18 cellular contexts compared by ENCODE assay signal in genomic region chr7:8511810-8512209, GRCh38.
A peak's percentile ranks its signal among the peaks of the same experiment; 100 is the strongest.
DNase-seq lines count a peak whose midpoint lies in the region; ATAC-seq and TF ChIP-seq lines count a peak whose summit lies in the region.
"Had no signal": no experiment of that assay in that cellular context is flagged by ENCODE, and none has a peak within 500 bp of the region (broad histone marks: within the 10 kb centered on the region; RNA-seq: fewer than 3 reads in every experiment).

No MANE protein-coding gene starts in this region.

- no peaks in the 10 kb centered on the region for H3K4me1 ChIP-seq in GM23338 (ENCODE audit: insufficient read depth)
- H3K4me1 ChIP-seq: BLaER1, HAP-1 had no signal

- no peak overlapping the region for H2AFZ ChIP-seq in GM23338
- H2AFZ ChIP-seq: PC-9 had no signal

- no peaks in the 10 kb centered on the region for H3K27me3 ChIP-seq in GM23338 (ENCODE audit: insufficient read depth)
- H3K27me3 ChIP-seq: BLaER1 had no signal

- H3K36me3 Mint-ChIP-seq in glutamatergic neuron (ENCODE audit: unreplicated experiment), result no peaks in the 10 kb centered on the region
- no peaks in the 10 kb centered on the region for H3K36me3 Mint-ChIP-seq in GM23338 (ENCODE audit: low read depth)
- H3K36me3 Mint-ChIP-seq: CD8-positive, alpha-beta memory T cell had no signal

- H3K27ac Mint-ChIP-seq in glutamatergic neuron (ENCODE audit: unreplicated experiment), result no peak overlapping the region
- no peak overlapping the region for H3K27ac Mint-ChIP-seq in GM23338
- H3K27ac Mint-ChIP-seq: CD8-positive, alpha-beta memory T cell; T-helper 2 cell treated with Interferon-gamma antibody and Interleukin-4, amounts not matched to agents 5 μg/mL and 100 μg/mL, for 36 hours had no signal

- H3F3A ChIP-seq in GM23338 (replicated peaks; ENCODE audit: low read depth), result no peaks in the 10 kb centered on the region

- peaks cover 3% of the 10 kb centered on the region for H3K27me3 Mint-ChIP-seq in glutamatergic neuron (ENCODE audit: unreplicated experiment)
- H3K27me3 Mint-ChIP-seq in GM23338 (ENCODE audit: insufficient read depth, low read depth, poor library complexity), result no peaks in the 10 kb centered on the region

- no peak overlapping the region for H3K4me2 ChIP-seq in GM23338
- H3K4me2 ChIP-seq: BLaER1, PC-9 had no signal

- H3K4me3 Mint-ChIP-seq in glutamatergic neuron (ENCODE audit: unreplicated experiment) (no peak overlapping the region), GM23338 (no peak overlapping the region)
- H3K4me3 Mint-ChIP-seq: CD8-positive, alpha-beta memory T cell; T-helper 2 cell treated with Interferon-gamma antibody and Interleukin-4, amounts not matched to agents 5 μg/mL and 100 μg/mL, for 36 hours had no signal

- H3K4me1 Mint-ChIP-seq in glutamatergic neuron (ENCODE audit: low read depth, unreplicated experiment), result peaks cover 34% of the 10 kb centered on the region
- H3K4me1 Mint-ChIP-seq in GM23338, result peaks cover 3% of the 10 kb centered on the region; the same call in 2 of the 3 replicates
- H3K4me1 Mint-ChIP-seq: CD8-positive, alpha-beta memory T cell had no signal

- DNase-seq in DMS 273 (lab: John Stamatoyannopoulos, UW; ENCODE audit: unreplicated experiment) (peak; percentile 32), DMS 273 treated with DMSO at 0.1 percent for 48 hours (lab: John Stamatoyannopoulos, UW) (no peak), LHCN-M2 (ENCODE audit: low read depth) (peak; percentile 99), NCI-H82 treated with DMSO at 0.1 percent for 48 hours (lab: John Stamatoyannopoulos, UW; ENCODE audit: unreplicated experiment) (peak; percentile 71), glutamatergic neuron (peak; percentile 17), COLO829 (ENCODE audit: low spot score) (no peak), GM23338 (ENCODE audit: low spot score) (no peak)
- no peak for DNase-seq in activated CD4-positive, alpha-beta T cell treated with anti-CD3 and anti-CD28 coated beads, Interleukin-2, amount 50 U/mL, for 4 hours
- DNase-seq: CD8-positive, alpha-beta memory T cell; Karpas-422; NCI-H2081 treated with DMSO at 0.1 percent for 48 hours; PC-9; Right ventricle myocardium superior; SW 1271 had no signal

- H3K9me3 Mint-ChIP-seq in glutamatergic neuron (ENCODE audit: unreplicated experiment) (peaks cover 2% of the 10 kb centered on the region), GM23338 (no peaks in the 10 kb centered on the region)
- H3K9me3 Mint-ChIP-seq: CD8-positive, alpha-beta memory T cell; T-helper 2 cell treated with Interferon-gamma antibody and Interleukin-4, amounts not matched to agents 5 μg/mL and 100 μg/mL, for 36 hours had no signal

- TF ChIP-seq CTCF in glutamatergic neuron (IDR thresholded peaks at IDR 0.05; ENCODE audit: partially characterized antibody, unreplicated experiment), result no peak
- no peak for TF ChIP-seq CTCF in GM23338 (conservative IDR thresholded peaks at IDR 0.05; ENCODE audit: low read depth in 2 of 2)

- no peaks in the 10 kb centered on the region for H3K36me3 ChIP-seq in GM23338 (ENCODE audit: insufficient read depth)
- H3K36me3 ChIP-seq: BLaER1, HAP-1 had no signal

- ATAC-seq in GM23338, result no peak

- no peaks in the 10 kb centered on the region for H4K20me1 ChIP-seq in GM23338 (replicated peaks; ENCODE audit: insufficient read depth)
- H4K20me1 ChIP-seq: BLaER1 had no signal

- no peaks in the 10 kb centered on the region for H3K79me2 ChIP-seq in GM23338 (replicated peaks; ENCODE audit: insufficient read depth)

- H3K27ac ChIP-seq in GM23338 (ENCODE audit: low read depth), result no peak overlapping the region
- H3K27ac ChIP-seq: 22Rv1, BLaER1, PC-9 had no signal

- H3K9me2 ChIP-seq in GM23338 (ENCODE audit: insufficient read depth), result no peaks in the 10 kb centered on the region

- H3K4me3 ChIP-seq in GM23338, result no peak overlapping the region
- H3K4me3 ChIP-seq: BLaER1, HAP-1, PC-9 had no signal

TF ChIP-seq in GM23338, 12 proteins besides CTCF, POLR2A, EP300 and RAD21:
- TF ChIP-seq POLR2AphosphoS5 (IDR thresholded peaks at IDR 0.05; ENCODE audit: low read depth) (no peak), CREB1 (CRISPR knock-in tag; IDR thresholded peaks at IDR 0.05; ENCODE audit: low read depth) (no peak)

Comparison
In these comparisons a context has a peak if more than half of its experiments do, and no peak if none do; other contexts are left out.
1. DNase-seq: peak in DMS 273 (single experiment), LHCN-M2 (single experiment), NCI-H82 treated with DMSO at 0.1 percent for 48 hours (single experiment) and glutamatergic neuron (single experiment); none in DMS 273 treated with DMSO at 0.1 percent for 48 hours (single experiment), COLO829 (single experiment), GM23338 (single experiment) and activated CD4-positive, alpha-beta T cell treated with anti-CD3 and anti-CD28 coated beads, Interleukin-2, amount 50 U/mL, for 4 hours (0 of 2).